ENCODE assay signal across 8 cellular contexts in genomic region chr1:214427871-214428277, GRCh38.
A peak's percentile ranks its signal among the peaks of the same experiment; 100 is the strongest.
DNase-seq lines count a peak whose midpoint lies in the region; ATAC-seq and TF ChIP-seq lines count a peak whose summit lies in the region.

No MANE protein-coding gene starts in this region.

- H2AFZ ChIP-seq in mammary epithelial cell (ENCODE audit: low read depth, low read length): no peak overlapping the region

- TF ChIP-seq POLR2A in esophagus muscularis mucosa (IDR thresholded peaks at IDR 0.05; ENCODE audit: low read depth) (no peak), tibial nerve (IDR thresholded peaks at IDR 0.05) (no peak)

- H3K27ac Mint-ChIP-seq in progenitor cell of endocrine pancreas: peak overlapping the region; percentile 27

- H4K20me1 ChIP-seq in mammary epithelial cell (ENCODE audit: insufficient read depth, low read length): no peaks in the 10 kb centered on the region

- no peaks in the 10 kb centered on the region for H3K9me3 Mint-ChIP-seq in progenitor cell of endocrine pancreas (ENCODE audit: low read depth)

- peak overlapping the region; percentile 63 for H3K9ac ChIP-seq in mammary epithelial cell (ENCODE audit: insufficient read depth, low read length)

- H3K4me3 ChIP-seq in mammary epithelial cell (replicated peaks in 1 of 3; ENCODE audit: insufficient read depth in 1 of 3, low read depth in 2 of 3, low read length in 3 of 3) (no peak overlapping the region), esophagus muscularis mucosa (no peak overlapping the region), tibial nerve (no peak overlapping the region)

- no peaks in the 10 kb centered on the region for H3K9me3 ChIP-seq in mammary epithelial cell (replicated peaks; ENCODE audit: insufficient read depth, low read length)
- H3K9me3 ChIP-seq in esophagus muscularis mucosa: no peaks in the 10 kb centered on the region
- H3K9me3 ChIP-seq in tibial nerve: no peaks in the 10 kb centered on the region

- CTCF ChIA-PET in mammary epithelial cell (lab: Charles Lee; ENCODE audit: low non-redundant PET): interaction anchor here (0.5 to 0.6 kb wide), 3 partner anchors 39 to 124 kb away, joined by 3 to 7 read pairs (median 4); partner anchors contain the start of gene PTPN14

- WGBS in mammary epithelial cell (ENCODE audit: low coverage, missing lambda C conversion rate): 1% methylated on average over 7 of the region's 7 CpGs
- 72% methylated on average over 7 of the region's 7 CpGs for WGBS in esophagus muscularis mucosa
- 52 to 64% methylated on average over 7 of the region's 7 CpGs for WGBS in tibial nerve, 2 donors

- TF ChIP-seq CTCF in mammary epithelial cell (conservative IDR thresholded peaks at IDR 0.05 in 1 of 2, IDR thresholded peaks at IDR 0.05 in 1 of 2; ENCODE audit: extremely low read depth in 1 of 2, insufficient read depth in 1 of 2, low read depth in 1 of 2, low read length in 2 of 2) (no peak), progenitor cell of endocrine pancreas (IDR thresholded peaks at IDR 0.05; ENCODE audit: unreplicated experiment) (no peak), esophagus muscularis mucosa (IDR thresholded peaks at IDR 0.05) (no peak), tibial nerve (IDR thresholded peaks at IDR 0.05) (no peak)

- peaks cover 9% of the 10 kb centered on the region for H3K4me1 Mint-ChIP-seq in progenitor cell of endocrine pancreas (ENCODE audit: low read depth)

- H3K27ac ChIP-seq in mammary epithelial cell (ENCODE audit: insufficient read depth, low read depth, low read length) (peak overlapping the region; percentile 92), esophagus muscularis mucosa (replicated peaks in 1 of 4) (no peak overlapping the region), tibial nerve (no peak overlapping the region)

- BruUV-seq in mammary epithelial cell (replicated peaks; lab: Mats Ljungman, UMichigan): no TSS peak

- peaks cover 87% of the 10 kb centered on the region for H3K79me2 ChIP-seq in mammary epithelial cell (ENCODE audit: insufficient read depth, low read length)

- no peaks in the 10 kb centered on the region for H3K27me3 Mint-ChIP-seq in progenitor cell of endocrine pancreas

- H3K27me3 ChIP-seq in mammary epithelial cell (ENCODE audit: insufficient read depth, low read length): no peaks in the 10 kb centered on the region
- H3K27me3 ChIP-seq in esophagus muscularis mucosa: no peaks in the 10 kb centered on the region
- no peaks in the 10 kb centered on the region for H3K27me3 ChIP-seq in tibial nerve

- intact Hi-C loops in mammary epithelial cell (cut with micrococcal nuclease) (loop anchor here (1.0 to 2.0 kb wide), 3 partner anchors 11 to 147 kb away; no protein-coding TSS in a partner anchor), esophagus muscularis mucosa (cut with DNase I) (no loop called here)

- DNase-seq in DMS153 (lab: John Stamatoyannopoulos, UW) (peak; percentile 94), HS-5 (ENCODE audit: low read depth) (peak; percentile 92), T-helper 9 cell (peak; percentile 11), mammary epithelial cell (peak; percentile 99), progenitor cell of endocrine pancreas (ENCODE audit: low spot score, unreplicated experiment) (no peak), esophagus muscularis mucosa (ENCODE audit: extremely low spot score) (no peak), tibial nerve (ENCODE audit: low spot score in 2 of 2) (no peak)

- no peak overlapping the region for H3K4me3 Mint-ChIP-seq in progenitor cell of endocrine pancreas (ENCODE audit: low read depth)

- H3K4me1 ChIP-seq in mammary epithelial cell (ENCODE audit: insufficient read depth, low read length) (peaks cover 52% of the 10 kb centered on the region), esophagus muscularis mucosa (peaks cover 4 to 12% (median 10%) of the 10 kb centered on the region in 4 donors), tibial nerve (peaks cover 0 to 21% (median 6%) of the 10 kb centered on the region in 4 donors)

- in situ Hi-C loops in mammary epithelial cell (cut with MboI; ENCODE audit: low sequenced_read_pairs in 2 of 2): no loop called here

- H3K36me3 ChIP-seq in mammary epithelial cell (ENCODE audit: insufficient read depth, low read length) (peaks cover 3% of the 10 kb centered on the region), esophagus muscularis mucosa (no peaks in the 10 kb centered on the region), tibial nerve (no peaks in the 10 kb centered on the region)

- no peaks in the 10 kb centered on the region for H3K36me3 Mint-ChIP-seq in progenitor cell of endocrine pancreas (ENCODE audit: insufficient read depth)

- ATAC-seq in GM21447 (IDR thresholded peaks at IDR 0.05; ENCODE audit: unreplicated experiment): peak; percentile 97

- TF ChIP-seq EP300 in esophagus muscularis mucosa (IDR thresholded peaks at IDR 0.05): no peak
- TF ChIP-seq EP300 in tibial nerve (IDR thresholded peaks at IDR 0.05): peak in 1 of 2 donors; percentile 13

- dilution Hi-C loops in mammary epithelial cell (cut with HindIII; ENCODE audit: low sequenced_read_pairs): no loop called here

- H3K4me2 ChIP-seq in mammary epithelial cell (ENCODE audit: insufficient read depth, low read depth, low read length): peak overlapping the region; percentile 51

Comparison
In these comparisons a context has a peak if more than half of its experiments do, and no peak if none do; other contexts are left out.
1. DNase-seq: peak in DMS153 (single experiment), HS-5 (single experiment), T-helper 9 cell (single experiment) and mammary epithelial cell (single experiment); none in progenitor cell of endocrine pancreas (single experiment), esophagus muscularis mucosa (single experiment) and tibial nerve (0 of 2).